35 cellular contexts compared by ENCODE assay signal in the genomic region with DNA sequence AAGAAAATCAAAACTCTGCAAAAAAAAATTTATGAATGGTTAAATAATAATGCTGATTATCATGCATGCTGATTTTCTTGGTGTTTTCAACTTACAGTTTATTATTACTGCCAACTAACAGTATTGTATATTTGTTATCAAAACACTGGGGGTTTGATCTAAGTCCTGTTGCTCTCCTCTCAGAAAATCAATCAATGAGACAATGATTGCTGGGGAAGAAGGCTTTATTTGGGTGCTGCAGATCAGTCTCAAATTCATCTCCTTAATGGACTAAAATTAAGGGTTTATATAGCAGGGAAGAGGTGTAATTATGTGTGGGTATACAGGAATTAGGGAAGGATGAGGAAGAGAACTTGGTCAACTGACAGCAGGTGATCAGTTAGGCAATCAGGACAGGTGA.
"Had no signal": no experiment of that assay in that cellular context is flagged by ENCODE, and none has a peak within 500 bp of the region (broad histone marks: within the 10 kb centered on the region; RNA-seq: fewer than 3 reads in every experiment).

No MANE protein-coding gene starts in this region.

- H3K27me3 ChIP-seq: MG63 had no signal

- H3K4me3 ChIP-seq: MG63 had no signal

- H3K36me3 ChIP-seq: MG63 had no signal

- DNase-seq: Karpas-422, Kasumi-1, MG63, MM.1S, MV-4-11, NCI-H1048, NCI-H1092, NCI-H1092 treated with DMSO at 0.1 percent for 48 hours, NCI-H1105, NCI-H1105 treated with DMSO at 0.1 percent for 48 hours, NCI-H1417, NCI-H1417 treated with DMSO at 0.1 percent for 48 hours, NCI-H1436, NCI-H1436 treated with DMSO at 0.1 percent for 48 hours, NCI-H146, NCI-H1694, NCI-H1694 treated with DMSO at 0.1 percent for 48 hours, NCI-H187, NCI-H187 treated with DMSO at 0.1 percent for 48 hours, NCI-H1930, NCI-H2029, NCI-H2029 treated with DMSO at 0.1 percent for 48 hours, NCI-H2081, NCI-H2081 treated with DMSO at 0.1 percent for 48 hours, NCI-H2107, NCI-H2171, NCI-H2171 treated with DMSO at 0.1 percent for 48 hours, NCI-H2227 treated with DMSO at 0.1 percent for 48 hours, NCI-H226, NCI-H345, NCI-H446, NCI-H446 treated with DMSO at 0.1 percent for 48 hours, NCI-H510A, NCI-H510A treated with DMSO at 0.1 percent for 48 hours, NCI-H524 had no signal
